In the genomic region with DNA sequence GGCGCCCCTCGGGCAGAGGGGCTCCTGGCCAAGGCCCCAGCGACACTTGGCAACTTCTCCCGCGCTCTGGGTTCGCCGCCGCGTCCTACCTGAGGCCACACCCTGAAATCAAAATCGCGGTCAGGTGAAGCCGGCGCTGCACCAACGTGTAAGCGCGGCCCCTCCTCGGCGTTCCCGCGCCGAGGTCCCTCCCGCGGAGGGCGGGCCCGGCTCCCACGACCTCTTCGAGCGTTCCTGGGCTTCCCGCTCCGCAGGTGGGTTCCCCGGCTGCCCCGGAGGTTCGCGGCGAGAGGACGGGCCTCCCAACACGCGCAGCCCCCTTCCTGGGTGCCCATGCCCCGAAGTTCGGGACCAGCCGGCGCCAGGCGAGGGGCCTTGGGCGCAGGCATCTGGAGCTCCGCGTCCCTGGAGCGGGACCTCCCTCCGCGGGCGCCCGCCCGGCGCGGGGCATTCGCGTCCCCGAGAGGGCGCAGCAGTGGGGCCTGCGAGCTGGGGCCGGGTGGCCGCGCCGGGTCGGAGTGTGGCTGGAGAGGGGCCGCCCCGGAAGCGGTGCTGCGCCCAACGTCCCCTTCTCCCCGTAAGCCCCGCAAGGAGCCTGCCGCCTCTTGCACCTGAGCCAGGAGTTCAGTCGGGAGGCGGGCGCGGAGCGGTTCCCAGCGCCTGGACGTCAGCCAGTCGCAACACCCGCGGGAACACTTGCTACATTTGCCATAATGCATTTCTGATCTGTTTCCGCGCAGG, we compare ENCODE assay signal across 9 cellular contexts. TPM values are rescaled to one million over a fixed set of nuclear protein-coding genes. Genes with fewer than 3 reads are reported as not detected.
DNase-seq lines count a peak whose midpoint lies in the region; ATAC-seq and TF ChIP-seq lines count a peak whose summit lies in the region.
"Had no signal": no experiment of that assay in that cellular context is flagged by ENCODE, and none has a peak within 500 bp of the region (broad histone marks: within the 10 kb centered on the region; RNA-seq: fewer than 3 reads in every experiment).

No MANE protein-coding gene starts in this region.

- H3K27me3 Mint-ChIP-seq in stimulated activated naive CD8-positive, alpha-beta T cell treated with anti-CD3 and anti-CD28 coated beads, Interleukin-15, Interleukin-2, amounts not matched to agents 100 ng/mL and 50 ng/mL, for 24 hours = peaks cover 20% of the 10 kb centered on the region

- H3K9ac ChIP-seq in ES-I3 (ENCODE audit: low read depth, low read length) = peak overlapping the region; percentile 61

- peak; percentile 64 for DNase-seq in NCI-H1105 (lab: John Stamatoyannopoulos, UW)
- no peak for DNase-seq in astrocyte of the spinal cord (ENCODE audit: low read depth, low spot score)
- DNase-seq in kidney epithelial cell (ENCODE audit: low read depth) = no peak
- DNase-seq in activated gamma-delta T cell treated with Interleukin-2 at 50 U/mL for 16 hours = no peak
- no peak for DNase-seq in SHP77 treated with DMSO at 0.1 percent for 48 hours (lab: John Stamatoyannopoulos, UW)

- H3K9me3 Mint-ChIP-seq in stimulated activated naive CD8-positive, alpha-beta T cell treated with anti-CD3 and anti-CD28 coated beads, Interleukin-15, Interleukin-2, amounts not matched to agents 100 ng/mL and 50 ng/mL, for 24 hours = no peaks in the 10 kb centered on the region

- H3K36me3 ChIP-seq in ES-I3 (ENCODE audit: insufficient read depth, low read length) (no peaks in the 10 kb centered on the region), kidney epithelial cell (ENCODE audit: control insufficient read depth, insufficient read depth, low read length) (no peaks in the 10 kb centered on the region)

- H3K4me1 ChIP-seq in ES-I3 (ENCODE audit: insufficient read depth, low read length) = peaks cover 10% of the 10 kb centered on the region; the same call in 1 of the 2 replicates

- no peaks in the 10 kb centered on the region for H3K9me3 ChIP-seq in ES-I3 (ENCODE audit: control insufficient read depth, insufficient read depth, low read length)

- no peak overlapping the region for H3K27ac Mint-ChIP-seq in stimulated activated naive CD8-positive, alpha-beta T cell treated with anti-CD3 and anti-CD28 coated beads, Interleukin-15, Interleukin-2, amounts not matched to agents 100 ng/mL and 50 ng/mL, for 24 hours

- in situ Hi-C loops in astrocyte of the spinal cord (cut with HindIII; ENCODE audit: low sequenced_read_pairs) = no loop called here

- H3K36me3 Mint-ChIP-seq in stimulated activated naive CD8-positive, alpha-beta T cell treated with anti-CD3 and anti-CD28 coated beads, Interleukin-15, Interleukin-2, amounts not matched to agents 100 ng/mL and 50 ng/mL, for 24 hours (ENCODE audit: low read depth) = no peaks in the 10 kb centered on the region

- peak overlapping the region; percentile 71 for H3K4me3 Mint-ChIP-seq in stimulated activated naive CD8-positive, alpha-beta T cell treated with anti-CD3 and anti-CD28 coated beads, Interleukin-15, Interleukin-2, amounts not matched to agents 100 ng/mL and 50 ng/mL, for 24 hours

- TF ChIP-seq CTCF in astrocyte of the spinal cord (IDR thresholded peaks at IDR 0.05; ENCODE audit: low read depth, low read length) (no peak), kidney epithelial cell (IDR thresholded peaks at IDR 0.05; ENCODE audit: insufficient read depth, low read length, poor library complexity, severe bottlenecking) (no peak)

- H3K4me1 Mint-ChIP-seq in stimulated activated naive CD8-positive, alpha-beta T cell treated with anti-CD3 and anti-CD28 coated beads, Interleukin-15, Interleukin-2, amounts not matched to agents 100 ng/mL and 50 ng/mL, for 24 hours (ENCODE audit: low read depth) = peaks cover 3% of the 10 kb centered on the region

- H3K4me3 ChIP-seq in astrocyte of the spinal cord (ENCODE audit: low read depth, low read length) = peak overlapping the region; percentile 30
- H3K4me3 ChIP-seq in kidney epithelial cell (ENCODE audit: low read depth, low read length) = peak overlapping the region; percentile 44

- H3K27me3 ChIP-seq in kidney epithelial cell (ENCODE audit: control insufficient read depth, insufficient read depth, low read length) = peaks cover 29% of the 10 kb centered on the region

- no peak for ATAC-seq in GM18858 (IDR thresholded peaks at IDR 0.05; ENCODE audit: unreplicated experiment)

RNA-seq across cellular contexts. Expression of a gene that starts 13.7 kb away (rescaled TPM):
- 15.3 and 17.7 TPM in 2 replicates for total RNA-seq in kidney epithelial cell

RNA-seq across cellular contexts. Expression of a gene that starts 30.3 kb away (rescaled TPM):
- total RNA-seq in kidney epithelial cell = not detected in 2 replicates

RNA-seq across cellular contexts. Expression of a gene that starts 55.1 kb away (rescaled TPM):
- 0.68 and 1.5 TPM in 2 replicates for total RNA-seq in kidney epithelial cell
- total RNA-seq: renal cortical epithelial cell had no signal
